ENCODE assay signal across 1 cellular context in the genomic region with DNA sequence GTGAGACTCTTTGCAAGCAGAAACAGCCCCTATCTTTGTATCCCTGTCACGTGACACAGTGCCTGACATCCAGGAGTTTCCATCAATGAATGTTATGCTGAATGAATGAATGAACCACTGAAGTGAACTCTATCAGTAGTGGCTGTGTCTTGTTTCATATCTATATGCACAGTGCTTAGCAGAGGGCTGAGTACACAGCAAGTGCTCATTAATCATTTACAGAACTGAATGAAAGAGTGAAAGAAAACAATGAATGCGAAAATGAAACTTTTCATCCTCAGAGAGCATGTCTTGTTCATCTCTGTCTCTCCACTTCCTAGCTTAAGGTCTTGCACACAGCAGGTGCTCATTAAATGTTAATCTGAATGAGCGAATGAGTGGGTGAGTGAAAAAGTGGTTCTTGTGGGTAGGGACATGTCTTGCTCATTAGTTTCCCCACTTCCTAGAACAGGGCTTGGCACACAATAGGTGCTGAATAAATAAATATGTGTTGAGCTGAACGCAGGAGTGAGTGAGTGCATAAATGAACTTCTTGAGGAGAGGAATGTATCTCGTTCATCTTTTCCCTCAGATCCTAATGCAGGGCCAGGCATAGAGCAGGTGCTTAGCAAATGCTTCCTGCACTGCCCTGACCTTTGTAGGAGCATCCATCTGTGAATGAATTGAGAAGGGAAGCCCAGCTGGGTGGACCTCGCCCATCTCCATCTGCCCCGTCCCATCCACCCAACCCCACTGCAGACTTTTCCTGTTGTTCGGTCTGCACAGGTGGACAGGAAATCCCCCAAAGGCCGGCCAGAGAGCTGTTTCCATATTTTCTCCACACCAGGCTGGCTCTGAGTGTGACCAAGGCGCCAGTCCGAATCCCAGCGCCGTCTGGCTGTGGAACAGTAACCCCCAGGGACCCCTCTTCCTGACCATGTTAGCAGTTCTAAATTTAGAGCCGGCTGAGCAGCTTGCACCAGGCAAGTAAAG.
A peak's percentile ranks its signal among the peaks of the same experiment; 100 is the strongest.
TF ChIP-seq lines count a peak whose summit lies in the region.

No MANE protein-coding gene starts in this region.

TF ChIP-seq in GM12878, 131 proteins besides CTCF, POLR2A, EP300 and RAD21 (continued from another document):
- peak; percentile 47; the same call in 1 of the 2 replicates for TF ChIP-seq BMI1 (IDR thresholded peaks at IDR 0.05; ENCODE audit: borderline replicate concordance)
- TF ChIP-seq MEF2B (IDR thresholded peaks at IDR 0.05; ENCODE audit: partially characterized antibody, poor library complexity, severe bottlenecking) = peak; percentile 43
- peak; percentile 52; the same call in 1 of the 2 replicates for TF ChIP-seq FOXK2 (IDR thresholded peaks at IDR 0.05)
- TF ChIP-seq, protein P1, sequence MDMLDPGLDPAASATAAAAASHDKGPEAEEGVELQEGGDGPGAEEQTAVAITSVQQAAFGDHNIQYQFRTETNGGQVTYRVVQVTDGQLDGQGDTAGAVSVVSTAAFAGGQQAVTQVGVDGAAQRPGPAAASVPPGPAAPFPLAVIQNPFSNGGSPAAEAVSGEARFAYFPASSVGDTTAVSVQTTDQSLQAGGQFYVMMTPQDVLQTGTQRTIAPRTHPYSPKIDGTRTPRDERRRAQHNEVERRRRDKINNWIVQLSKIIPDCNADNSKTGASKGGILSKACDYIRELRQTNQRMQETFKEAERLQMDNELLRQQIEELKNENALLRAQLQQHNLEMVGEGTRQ (IDR thresholded peaks at IDR 0.05; ENCODE audit: borderline replicate concordance, low read depth, low read length) = peak; percentile 44; the same call in 1 of the 2 replicates
- peak; percentile 85 for TF ChIP-seq ZNF217 (IDR thresholded peaks at IDR 0.05)
- TF ChIP-seq STAT1 (conservative IDR thresholded peaks at IDR 0.05) = peak; percentile 12; the same call in 1 of the 2 replicates
- TF ChIP-seq, protein P2, sequence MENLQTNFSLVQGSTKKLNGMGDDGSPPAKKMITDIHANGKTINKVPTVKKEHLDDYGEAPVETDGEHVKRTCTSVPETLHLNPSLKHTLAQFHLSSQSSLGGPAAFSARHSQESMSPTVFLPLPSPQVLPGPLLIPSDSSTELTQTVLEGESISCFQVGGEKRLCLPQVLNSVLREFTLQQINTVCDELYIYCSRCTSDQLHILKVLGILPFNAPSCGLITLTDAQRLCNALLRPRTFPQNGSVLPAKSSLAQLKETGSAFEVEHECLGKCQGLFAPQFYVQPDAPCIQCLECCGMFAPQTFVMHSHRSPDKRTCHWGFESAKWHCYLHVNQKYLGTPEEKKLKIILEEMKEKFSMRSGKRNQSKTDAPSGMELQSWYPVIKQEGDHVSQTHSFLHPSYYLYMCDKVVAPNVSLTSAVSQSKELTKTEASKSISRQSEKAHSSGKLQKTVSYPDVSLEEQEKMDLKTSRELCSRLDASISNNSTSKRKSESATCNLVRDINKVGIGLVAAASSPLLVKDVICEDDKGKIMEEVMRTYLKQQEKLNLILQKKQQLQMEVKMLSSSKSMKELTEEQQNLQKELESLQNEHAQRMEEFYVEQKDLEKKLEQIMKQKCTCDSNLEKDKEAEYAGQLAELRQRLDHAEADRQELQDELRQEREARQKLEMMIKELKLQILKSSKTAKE (IDR thresholded peaks at IDR 0.05; ENCODE audit: low read depth, poor library complexity, severe bottlenecking) = peak; percentile 66
- TF ChIP-seq IKZF1 (conservative IDR thresholded peaks at IDR 0.05) = peak; percentile 78
- TF ChIP-seq BHLHE40 (IDR thresholded peaks at IDR 0.05; ENCODE audit: borderline replicate concordance in 1 of 2, low read depth in 2 of 2, low read length in 1 of 2) = peak; percentile 54 to 81; a peak in 3 of 4 replicates
- TF ChIP-seq, protein P3, sequence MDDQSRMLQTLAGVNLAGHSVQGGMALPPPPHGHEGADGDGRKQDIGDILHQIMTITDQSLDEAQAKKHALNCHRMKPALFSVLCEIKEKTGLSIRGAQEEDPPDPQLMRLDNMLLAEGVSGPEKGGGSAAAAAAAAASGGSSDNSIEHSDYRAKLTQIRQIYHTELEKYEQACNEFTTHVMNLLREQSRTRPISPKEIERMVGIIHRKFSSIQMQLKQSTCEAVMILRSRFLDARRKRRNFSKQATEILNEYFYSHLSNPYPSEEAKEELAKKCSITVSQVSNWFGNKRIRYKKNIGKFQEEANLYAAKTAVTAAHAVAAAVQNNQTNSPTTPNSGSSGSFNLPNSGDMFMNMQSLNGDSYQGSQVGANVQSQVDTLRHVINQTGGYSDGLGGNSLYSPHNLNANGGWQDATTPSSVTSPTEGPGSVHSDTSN (IDR thresholded peaks at IDR 0.05; ENCODE audit: insufficient replicate concordance, low read depth, low read length) = peak; percentile 25
- TF ChIP-seq DPF2 (IDR thresholded peaks at IDR 0.05) = peak; percentile 85; the same call in 1 of the 2 replicates
- peak; percentile 23; the same call in 1 of the 2 replicates for TF ChIP-seq CHD2 (IDR thresholded peaks at IDR 0.05; ENCODE audit: borderline replicate concordance, low read depth, low read length)
- no peak for TF ChIP-seq TBL1XR1 (IDR thresholded peaks at IDR 0.05; ENCODE audit: low read depth, low read length)
- peak; percentile 84 for TF ChIP-seq SMARCA5 (IDR thresholded peaks at IDR 0.05)
- TF ChIP-seq, protein P4, sequence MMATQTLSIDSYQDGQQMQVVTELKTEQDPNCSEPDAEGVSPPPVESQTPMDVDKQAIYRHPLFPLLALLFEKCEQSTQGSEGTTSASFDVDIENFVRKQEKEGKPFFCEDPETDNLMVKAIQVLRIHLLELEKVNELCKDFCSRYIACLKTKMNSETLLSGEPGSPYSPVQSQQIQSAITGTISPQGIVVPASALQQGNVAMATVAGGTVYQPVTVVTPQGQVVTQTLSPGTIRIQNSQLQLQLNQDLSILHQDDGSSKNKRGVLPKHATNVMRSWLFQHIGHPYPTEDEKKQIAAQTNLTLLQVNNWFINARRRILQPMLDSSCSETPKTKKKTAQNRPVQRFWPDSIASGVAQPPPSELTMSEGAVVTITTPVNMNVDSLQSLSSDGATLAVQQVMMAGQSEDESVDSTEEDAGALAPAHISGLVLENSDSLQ (IDR thresholded peaks at IDR 0.05) = peak; percentile 55; the same call in 1 of the 2 replicates
- TF ChIP-seq ZBED1 (IDR thresholded peaks at IDR 0.05; ENCODE audit: borderline replicate concordance) = no peak
- no peak for TF ChIP-seq SREBF2 (IDR thresholded peaks at IDR 0.05; ENCODE audit: low read length)
- TF ChIP-seq RUNX3 (IDR thresholded peaks at IDR 0.05; ENCODE audit: low read length) = peak; percentile 39; the same call in 1 of the 2 replicates
- TF ChIP-seq, protein P5, sequence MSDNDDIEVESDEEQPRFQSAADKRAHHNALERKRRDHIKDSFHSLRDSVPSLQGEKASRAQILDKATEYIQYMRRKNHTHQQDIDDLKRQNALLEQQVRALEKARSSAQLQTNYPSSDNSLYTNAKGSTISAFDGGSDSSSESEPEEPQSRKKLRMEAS (IDR thresholded peaks at IDR 0.05; ENCODE audit: low read depth, low read length) = no peak
- TF ChIP-seq, protein P6, sequence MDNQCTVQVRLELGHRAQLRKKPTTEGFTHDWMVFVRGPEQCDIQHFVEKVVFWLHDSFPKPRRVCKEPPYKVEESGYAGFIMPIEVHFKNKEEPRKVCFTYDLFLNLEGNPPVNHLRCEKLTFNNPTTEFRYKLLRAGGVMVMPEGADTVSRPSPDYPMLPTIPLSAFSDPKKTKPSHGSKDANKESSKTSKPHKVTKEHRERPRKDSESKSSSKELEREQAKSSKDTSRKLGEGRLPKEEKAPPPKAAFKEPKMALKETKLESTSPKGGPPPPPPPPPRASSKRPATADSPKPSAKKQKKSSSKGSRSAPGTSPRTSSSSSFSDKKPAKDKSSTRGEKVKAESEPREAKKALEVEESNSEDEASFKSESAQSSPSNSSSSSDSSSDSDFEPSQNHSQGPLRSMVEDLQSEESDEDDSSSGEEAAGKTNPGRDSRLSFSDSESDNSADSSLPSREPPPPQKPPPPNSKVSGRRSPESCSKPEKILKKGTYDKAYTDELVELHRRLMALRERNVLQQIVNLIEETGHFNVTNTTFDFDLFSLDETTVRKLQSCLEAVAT (IDR thresholded peaks at IDR 0.05) = peak; percentile 82
- TF ChIP-seq ZNF207 (IDR thresholded peaks at IDR 0.05; ENCODE audit: borderline replicate concordance) = no peak
- TF ChIP-seq, protein P7, sequence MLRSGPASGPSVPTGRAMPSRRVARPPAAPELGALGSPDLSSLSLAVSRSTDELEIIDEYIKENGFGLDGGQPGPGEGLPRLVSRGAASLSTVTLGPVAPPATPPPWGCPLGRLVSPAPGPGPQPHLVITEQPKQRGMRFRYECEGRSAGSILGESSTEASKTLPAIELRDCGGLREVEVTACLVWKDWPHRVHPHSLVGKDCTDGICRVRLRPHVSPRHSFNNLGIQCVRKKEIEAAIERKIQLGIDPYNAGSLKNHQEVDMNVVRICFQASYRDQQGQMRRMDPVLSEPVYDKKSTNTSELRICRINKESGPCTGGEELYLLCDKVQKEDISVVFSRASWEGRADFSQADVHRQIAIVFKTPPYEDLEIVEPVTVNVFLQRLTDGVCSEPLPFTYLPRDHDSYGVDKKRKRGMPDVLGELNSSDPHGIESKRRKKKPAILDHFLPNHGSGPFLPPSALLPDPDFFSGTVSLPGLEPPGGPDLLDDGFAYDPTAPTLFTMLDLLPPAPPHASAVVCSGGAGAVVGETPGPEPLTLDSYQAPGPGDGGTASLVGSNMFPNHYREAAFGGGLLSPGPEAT (IDR thresholded peaks at IDR 0.05; ENCODE audit: low read depth) = peak; percentile 73
- peak; percentile 89 for TF ChIP-seq ATF7 (IDR thresholded peaks at IDR 0.05; ENCODE audit: low read depth)
- 0 out of 2 replicates have a peak, but pooled peaks have one; percentile 44 for TF ChIP-seq LARP7 (IDR thresholded peaks at IDR 0.05)
- TF ChIP-seq MTA3 (IDR thresholded peaks at IDR 0.05; ENCODE audit: borderline replicate concordance, low read length) = no peak
- no peak for TF ChIP-seq YBX1 (IDR thresholded peaks at IDR 0.05)
- TF ChIP-seq, protein P8, sequence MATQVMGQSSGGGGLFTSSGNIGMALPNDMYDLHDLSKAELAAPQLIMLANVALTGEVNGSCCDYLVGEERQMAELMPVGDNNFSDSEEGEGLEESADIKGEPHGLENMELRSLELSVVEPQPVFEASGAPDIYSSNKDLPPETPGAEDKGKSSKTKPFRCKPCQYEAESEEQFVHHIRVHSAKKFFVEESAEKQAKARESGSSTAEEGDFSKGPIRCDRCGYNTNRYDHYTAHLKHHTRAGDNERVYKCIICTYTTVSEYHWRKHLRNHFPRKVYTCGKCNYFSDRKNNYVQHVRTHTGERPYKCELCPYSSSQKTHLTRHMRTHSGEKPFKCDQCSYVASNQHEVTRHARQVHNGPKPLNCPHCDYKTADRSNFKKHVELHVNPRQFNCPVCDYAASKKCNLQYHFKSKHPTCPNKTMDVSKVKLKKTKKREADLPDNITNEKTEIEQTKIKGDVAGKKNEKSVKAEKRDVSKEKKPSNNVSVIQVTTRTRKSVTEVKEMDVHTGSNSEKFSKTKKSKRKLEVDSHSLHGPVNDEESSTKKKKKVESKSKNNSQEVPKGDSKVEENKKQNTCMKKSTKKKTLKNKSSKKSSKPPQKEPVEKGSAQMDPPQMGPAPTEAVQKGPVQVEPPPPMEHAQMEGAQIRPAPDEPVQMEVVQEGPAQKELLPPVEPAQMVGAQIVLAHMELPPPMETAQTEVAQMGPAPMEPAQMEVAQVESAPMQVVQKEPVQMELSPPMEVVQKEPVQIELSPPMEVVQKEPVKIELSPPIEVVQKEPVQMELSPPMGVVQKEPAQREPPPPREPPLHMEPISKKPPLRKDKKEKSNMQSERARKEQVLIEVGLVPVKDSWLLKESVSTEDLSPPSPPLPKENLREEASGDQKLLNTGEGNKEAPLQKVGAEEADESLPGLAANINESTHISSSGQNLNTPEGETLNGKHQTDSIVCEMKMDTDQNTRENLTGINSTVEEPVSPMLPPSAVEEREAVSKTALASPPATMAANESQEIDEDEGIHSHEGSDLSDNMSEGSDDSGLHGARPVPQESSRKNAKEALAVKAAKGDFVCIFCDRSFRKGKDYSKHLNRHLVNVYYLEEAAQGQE (IDR thresholded peaks at IDR 0.05; ENCODE audit: low read depth, low read length) = no peak
- TF ChIP-seq, protein P9, sequence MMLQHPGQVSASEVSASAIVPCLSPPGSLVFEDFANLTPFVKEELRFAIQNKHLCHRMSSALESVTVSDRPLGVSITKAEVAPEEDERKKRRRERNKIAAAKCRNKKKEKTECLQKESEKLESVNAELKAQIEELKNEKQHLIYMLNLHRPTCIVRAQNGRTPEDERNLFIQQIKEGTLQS (IDR thresholded peaks at IDR 0.05; ENCODE audit: borderline replicate concordance, extremely low read depth, low read depth, low read length) = no peak
- peak; percentile 97 for TF ChIP-seq RAD51 (IDR thresholded peaks at IDR 0.05)
- TF ChIP-seq SPI1 (IDR thresholded peaks at IDR 0.05; ENCODE audit: borderline replicate concordance, insufficient read depth, low read depth, low read length) = peak; percentile 22; the same call in 1 of the 2 replicates
- peak; percentile 91 for TF ChIP-seq BCL11A (IDR thresholded peaks at IDR 0.05; ENCODE audit: low read depth, low read length)
- 0 out of 2 replicates have a peak, but pooled peaks have one; percentile 31 for TF ChIP-seq STAT3 (IDR thresholded peaks at IDR 0.05; ENCODE audit: low read depth, low read length)
